ENCODE assay signal across 1 cellular context in the genomic region with DNA sequence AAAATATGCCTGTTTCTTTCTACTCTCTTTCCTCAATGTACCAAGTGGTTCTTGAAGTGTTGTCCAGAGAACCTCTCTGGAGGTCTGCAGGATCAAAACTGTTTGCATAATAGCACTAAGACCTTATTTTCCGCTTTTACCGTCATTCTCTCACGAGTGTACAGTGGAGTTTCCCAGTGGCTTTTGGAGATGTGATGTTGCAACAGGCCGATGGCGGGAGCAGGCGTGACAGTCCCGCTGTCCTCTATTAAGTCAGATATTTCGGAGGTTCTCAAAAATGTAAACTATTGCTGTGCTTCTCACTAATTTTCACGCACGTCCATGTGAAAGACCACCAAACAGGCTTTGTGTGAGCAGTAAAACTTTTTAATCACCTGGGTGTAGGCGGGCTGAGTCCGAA.
A peak's percentile ranks its signal among the peaks of the same experiment; 100 is the strongest.
TF ChIP-seq lines count a peak whose summit lies in the region.

No MANE protein-coding gene starts in this region.

TF ChIP-seq in HepG2, 621 proteins besides CTCF, POLR2A, EP300 and RAD21 (continued from another document):
- TF ChIP-seq, protein P1, sequence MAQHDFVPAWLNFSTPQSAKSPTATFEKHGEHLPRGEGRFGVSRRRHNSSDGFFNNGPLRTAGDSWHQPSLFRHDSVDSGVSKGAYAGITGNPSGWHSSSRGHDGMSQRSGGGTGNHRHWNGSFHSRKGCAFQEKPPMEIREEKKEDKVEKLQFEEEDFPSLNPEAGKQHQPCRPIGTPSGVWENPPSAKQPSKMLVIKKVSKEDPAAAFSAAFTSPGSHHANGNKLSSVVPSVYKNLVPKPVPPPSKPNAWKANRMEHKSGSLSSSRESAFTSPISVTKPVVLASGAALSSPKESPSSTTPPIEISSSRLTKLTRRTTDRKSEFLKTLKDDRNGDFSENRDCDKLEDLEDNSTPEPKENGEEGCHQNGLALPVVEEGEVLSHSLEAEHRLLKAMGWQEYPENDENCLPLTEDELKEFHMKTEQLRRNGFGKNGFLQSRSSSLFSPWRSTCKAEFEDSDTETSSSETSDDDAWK (CRISPR knock-in tag; IDR thresholded peaks at IDR 0.05), result no peak
- TF ChIP-seq RORA (CRISPR knock-in tag; IDR thresholded peaks at IDR 0.05) (no peak), ZNF367 (CRISPR knock-in tag; IDR thresholded peaks at IDR 0.05; ENCODE audit: borderline replicate concordance) (no peak), JUNB (CRISPR knock-in tag; IDR thresholded peaks at IDR 0.05; ENCODE audit: borderline replicate concordance) (no peak), ZSCAN21 (CRISPR knock-in tag; IDR thresholded peaks at IDR 0.05; ENCODE audit: borderline replicate concordance) (no peak)
- TF ChIP-seq, protein P2, sequence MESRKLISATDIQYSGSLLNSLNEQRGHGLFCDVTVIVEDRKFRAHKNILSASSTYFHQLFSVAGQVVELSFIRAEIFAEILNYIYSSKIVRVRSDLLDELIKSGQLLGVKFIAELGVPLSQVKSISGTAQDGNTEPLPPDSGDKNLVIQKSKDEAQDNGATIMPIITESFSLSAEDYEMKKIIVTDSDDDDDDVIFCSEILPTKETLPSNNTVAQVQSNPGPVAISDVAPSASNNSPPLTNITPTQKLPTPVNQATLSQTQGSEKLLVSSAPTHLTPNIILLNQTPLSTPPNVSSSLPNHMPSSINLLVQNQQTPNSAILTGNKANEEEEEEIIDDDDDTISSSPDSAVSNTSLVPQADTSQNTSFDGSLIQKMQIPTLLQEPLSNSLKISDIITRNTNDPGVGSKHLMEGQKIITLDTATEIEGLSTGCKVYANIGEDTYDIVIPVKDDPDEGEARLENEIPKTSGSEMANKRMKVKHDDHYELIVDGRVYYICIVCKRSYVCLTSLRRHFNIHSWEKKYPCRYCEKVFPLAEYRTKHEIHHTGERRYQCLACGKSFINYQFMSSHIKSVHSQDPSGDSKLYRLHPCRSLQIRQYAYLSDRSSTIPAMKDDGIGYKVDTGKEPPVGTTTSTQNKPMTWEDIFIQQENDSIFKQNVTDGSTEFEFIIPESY (CRISPR knock-in tag; IDR thresholded peaks at IDR 0.05), result peak; percentile 71; the same call in 1 of the 2 replicates
TF ChIP-seq in HepG2: peak in this region for 2.
